ENCODE assay signal across 11 cellular contexts in the genomic region with DNA sequence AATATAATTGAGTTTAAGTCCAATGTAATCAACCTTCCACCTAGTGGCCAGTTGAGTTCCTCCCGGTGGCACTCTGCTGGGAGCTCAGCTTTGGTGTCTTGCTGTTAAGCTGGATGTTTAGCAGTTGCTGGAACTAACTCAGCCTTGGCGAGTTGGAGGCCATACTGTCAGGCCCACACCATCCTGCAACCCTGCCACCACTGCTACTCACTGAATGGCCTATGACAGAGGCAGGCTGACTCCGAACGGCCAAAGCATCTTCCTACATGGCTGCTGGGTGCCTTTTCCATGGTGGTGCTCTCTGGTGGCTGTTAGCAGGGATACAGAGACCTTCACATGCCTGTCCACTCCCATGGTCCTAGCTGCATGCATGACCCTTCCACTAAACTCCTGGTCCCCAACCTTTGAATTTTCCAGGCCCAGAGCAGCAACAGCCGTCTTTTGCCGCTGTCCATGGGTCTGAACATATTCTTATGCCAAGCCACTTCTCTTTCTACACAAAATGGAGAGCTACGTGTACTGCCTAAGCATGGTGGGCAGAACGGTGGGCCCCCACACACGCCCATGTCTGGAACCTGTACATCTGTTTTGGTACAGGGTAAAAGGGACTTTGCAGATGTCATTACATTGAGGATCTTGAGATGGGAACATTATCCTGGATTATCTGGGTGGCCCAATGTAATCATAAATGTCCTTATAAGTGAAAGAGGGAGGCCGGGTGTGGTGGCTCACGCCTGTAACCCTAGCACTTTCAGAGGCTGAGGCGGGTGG. TPM values are rescaled to one million over a fixed set of nuclear protein-coding genes. Genes with fewer than 3 reads are reported as not detected.
DNase-seq lines count a peak whose midpoint lies in the region; ATAC-seq and TF ChIP-seq lines count a peak whose summit lies in the region.
"Had no signal": no experiment of that assay in that cellular context is flagged by ENCODE, and none has a peak within 500 bp of the region (broad histone marks: within the 10 kb centered on the region; RNA-seq: fewer than 3 reads in every experiment).

No MANE protein-coding gene starts in this region.

- H3K56ac ChIP-seq in H9 (ENCODE audit: insufficient read length, low read depth, low read length), result no peak overlapping the region

- no peak overlapping the region for H2AFZ ChIP-seq in H9 (ENCODE audit: low read length)

- no peaks in the 10 kb centered on the region for H3K9me3 Mint-ChIP-seq in H9

- no peak overlapping the region for H3K14ac ChIP-seq in H9 (ENCODE audit: insufficient read depth, low read length)

- H3K4me1 ChIP-seq in A673 (ENCODE audit: insufficient read depth, low read length, poor library complexity, severe bottlenecking) (no peaks in the 10 kb centered on the region), H9 (ENCODE audit: insufficient read depth, low read length) (no peaks in the 10 kb centered on the region)

- H2AK5ac ChIP-seq in H9 (ENCODE audit: insufficient read length, low read length), result no peak overlapping the region

- no peaks in the 10 kb centered on the region for H3K79me1 ChIP-seq in H9 (ENCODE audit: insufficient read depth, low read depth, low read length, poor library complexity, severe bottlenecking)

- H3K18ac ChIP-seq in H9 (ENCODE audit: insufficient read length, low read depth, low read length), result no peak overlapping the region

- no peak overlapping the region for H2BK120ac ChIP-seq in H9 (ENCODE audit: low read depth, low read length, poor library complexity, severe bottlenecking)

- no peak overlapping the region for H2BK15ac ChIP-seq in H9 (ENCODE audit: low read depth, low read length)

- H3K4me3 ChIP-seq in A673 (ENCODE audit: low read depth, low read length, poor library complexity, severe bottlenecking) (no peak overlapping the region), WERI-Rb-1 (ENCODE audit: low read depth, low read length) (no peak overlapping the region), coronary artery (no peak overlapping the region)

- no peaks in the 10 kb centered on the region for H4K20me1 ChIP-seq in H9 (ENCODE audit: control insufficient read depth, insufficient read depth, insufficient read length)

- H3T11ph ChIP-seq in H9 (ENCODE audit: low read length), result no peak overlapping the region

- H2BK20ac ChIP-seq in H9 (ENCODE audit: low read depth, low read length, poor library complexity, severe bottlenecking), result no peak overlapping the region

- H2BK12ac ChIP-seq in H9 (ENCODE audit: insufficient read length, low read depth, low read length), result no peak overlapping the region

- WGBS in H9 (ENCODE audit: extremely low coverage, insufficient read length, low lambda C conversion rate), result no CpG with 5 or more reads among the region's 12 CpGs

- H3K9me3 ChIP-seq in A673 (ENCODE audit: low read depth, low read length, poor library complexity, severe bottlenecking) (no peaks in the 10 kb centered on the region), H9 (ENCODE audit: control insufficient read depth, low read depth, low read length) (no peaks in the 10 kb centered on the region), WERI-Rb-1 (ENCODE audit: severe bottlenecking) (no peaks in the 10 kb centered on the region)

- H3K4ac ChIP-seq in H9 (ENCODE audit: low read depth, low read length), result no peak overlapping the region

- no peak overlapping the region for H3K23ac ChIP-seq in H9 (ENCODE audit: insufficient read length, low read depth, low read length)

- TF ChIP-seq CTCF in A673 (conservative IDR thresholded peaks at IDR 0.05; ENCODE audit: low read depth, low read length) (0 out of 2 replicates have a peak, but pooled peaks have one; percentile 26), H9 (conservative IDR thresholded peaks at IDR 0.05) (peak; percentile 60), WERI-Rb-1 (IDR thresholded peaks at IDR 0.05; ENCODE audit: low read depth, low read length) (peak; percentile 32), coronary artery (IDR thresholded peaks at IDR 0.05) (no peak)

- H3K27me3 ChIP-seq in A673 (replicated peaks; ENCODE audit: insufficient read depth, low read depth, low read length, poor library complexity) (no peaks in the 10 kb centered on the region), H9 (ENCODE audit: insufficient read depth, low read length) (no peaks in the 10 kb centered on the region), WERI-Rb-1 (ENCODE audit: insufficient read depth, low read depth, severe bottlenecking) (no peaks in the 10 kb centered on the region)

- H4K5ac ChIP-seq in H9 (ENCODE audit: insufficient read length, low read depth, low read length), result no peak overlapping the region

- POLR2A ChIA-PET in A673 (lab: Charles Lee; ENCODE audit: low non-redundant PET), result no interaction called here

- no peak overlapping the region for H3K4me2 ChIP-seq in H9 (ENCODE audit: insufficient read depth, insufficient read length, low read length)

- CTCF ChIA-PET in A673 (lab: Charles Lee), result no interaction called here

- no peaks in the 10 kb centered on the region for H3K23me2 ChIP-seq in H9 (ENCODE audit: insufficient read length, low read depth, low read length, poor library complexity, severe bottlenecking)

- peaks cover 6 to 9% of the 10 kb centered on the region in 2 experiments for H3K4me1 Mint-ChIP-seq in H9

- H4K8ac ChIP-seq in H9 (replicated peaks; ENCODE audit: insufficient read length, low read depth, low read length), result no peak overlapping the region

- no peaks in the 10 kb centered on the region; the same call in 1 of the 2 replicates for H3K27me3 Mint-ChIP-seq in H9 (ENCODE audit: low read depth)

- ATAC-seq in HG02678 (IDR thresholded peaks at IDR 0.05; ENCODE audit: unreplicated experiment), result no peak
- ATAC-seq in GM21447 (IDR thresholded peaks at IDR 0.05; ENCODE audit: unreplicated experiment), result no peak
- ATAC-seq: T-helper 17 cell had no signal

- no peak overlapping the region for H3K9ac ChIP-seq in H9 (ENCODE audit: extremely low read depth, insufficient read length, low read length)

- H4K91ac ChIP-seq in H9 (ENCODE audit: insufficient read length, low read depth, low read length), result no peak overlapping the region

- DNase-seq in A673 (ENCODE audit: low spot score) (no peak), H9 (no peak), WERI-Rb-1 (peak; percentile 18), islet precursor cell (peak; percentile 53), coronary artery (ENCODE audit: low spot score) (no peak), cerebellar cortex (ENCODE audit: low spot score) (no peak)
- DNase-seq: kidney, NCI-H526, T-helper 17 cell had no signal

- H3K36me3 ChIP-seq in A673 (ENCODE audit: insufficient read depth, low read length, poor library complexity, severe bottlenecking) (no peaks in the 10 kb centered on the region), WERI-Rb-1 (no peaks in the 10 kb centered on the region)

- H3K27ac ChIP-seq in A673 (ENCODE audit: low read depth, low read length, poor library complexity, severe bottlenecking), result no peak overlapping the region
- H3K27ac ChIP-seq in H9 (ENCODE audit: insufficient read length, low read depth, low read length), result no peak overlapping the region
- H3K27ac ChIP-seq in WERI-Rb-1, result no peak overlapping the region
- H3K27ac ChIP-seq in coronary artery, result no peak overlapping the region

- H3K36me3 Mint-ChIP-seq in H9 (ENCODE audit: insufficient read depth in 1 of 3, low read depth in 3 of 3), result no peaks in the 10 kb centered on the region

- intact Hi-C loops in A673 (cut with micrococcal nuclease; ENCODE audit: unreplicated experiment), result no loop called here

- no TSS peak for BruUV-seq in A673 (replicated peaks; lab: Mats Ljungman, UMichigan)

- no peak overlapping the region for H3K27ac Mint-ChIP-seq in H9
- H3K27ac Mint-ChIP-seq: T-helper 17 cell had no signal

- no peak overlapping the region for H2BK5ac ChIP-seq in H9 (ENCODE audit: insufficient read length, low read length)

- no peaks in the 10 kb centered on the region for H3K79me2 ChIP-seq in H9 (ENCODE audit: insufficient read depth, low read length)

- H3K4me3 Mint-ChIP-seq in H9, result no peak overlapping the region
- H3K4me3 Mint-ChIP-seq: T-helper 17 cell had no signal

RNA-seq across cellular contexts. Expression of a gene that starts 15.0 kb away (rescaled TPM):
- total RNA-seq in A673 (2021) (23.0 and 24.5 TPM in 2 replicates), H9 (2021) (12.9 and 16.4 TPM in 2 replicates)

RNA-seq across cellular contexts. Expression of a gene that starts 16.9 kb away (rescaled TPM):
- total RNA-seq in A673 (2021) (6.8 and 7.5 TPM in 2 replicates), H9 (2021) (12.1 and 12.9 TPM in 2 replicates)

Comparison
In these comparisons a context has a peak if more than half of its experiments do, and no peak if none do; other contexts are left out.
1. DNase-seq: peak in WERI-Rb-1 (single experiment) and islet precursor cell (single experiment); none in A673 (single experiment), H9 (single experiment), coronary artery (single experiment) and cerebellar cortex (single experiment).